Comparison of ENCODE assay signal across 8 cellular contexts in genomic region chr14:56118611-56119181, GRCh38. TPM values are rescaled to one million over a fixed set of nuclear protein-coding genes. Genes with fewer than 3 reads are reported as not detected.
DNase-seq lines count a peak whose midpoint lies in the region; ATAC-seq, FAIRE-seq and TF ChIP-seq lines count a peak whose summit lies in the region.

No MANE protein-coding gene starts in this region.

- TF ChIP-seq CTCF in Calu3 (IDR thresholded peaks at IDR 0.05; ENCODE audit: unreplicated experiment) (no peak), OCI-LY1 (IDR thresholded peaks at IDR 0.05; ENCODE audit: low read length) (no peak), astrocyte of the spinal cord (IDR thresholded peaks at IDR 0.05; ENCODE audit: low read depth, low read length) (no peak)

- H4K20me1 ChIP-seq in OCI-LY1 (ENCODE audit: insufficient read depth, low read length): no peaks in the 10 kb centered on the region

- intact Hi-C loops in Calu3 (cut with micrococcal nuclease; ENCODE audit: unreplicated experiment): loop anchor here (2.0 to 10.0 kb wide), 3 partner anchors 142 to 411 kb away; no protein-coding TSS in a partner anchor

- peak overlapping the region; percentile 96 for H3K4me3 Mint-ChIP-seq in Calu3 (ENCODE audit: low read depth, unreplicated experiment)

- no peaks in the 10 kb centered on the region for H3K27me3 ChIP-seq in OCI-LY1 (ENCODE audit: insufficient read depth, low read length)
- H3K27me3 ChIP-seq in iPS-20b (ENCODE audit: insufficient read depth, low read length): peaks cover 24% of the 10 kb centered on the region
- no peaks in the 10 kb centered on the region for H3K27me3 ChIP-seq in small intestine (ENCODE audit: control insufficient read depth in 2 of 2, insufficient read depth in 2 of 2, low read length in 2 of 2)

- peak overlapping the region; percentile 72 for H3K4me3 ChIP-seq in OCI-LY1 (ENCODE audit: low read depth, low read length, poor library complexity, severe bottlenecking)
- H3K4me3 ChIP-seq in astrocyte of the spinal cord (ENCODE audit: low read depth, low read length): peak overlapping the region; percentile 55
- peak overlapping the region; percentile 82; the same call in 1 of the 2 replicates for H3K4me3 ChIP-seq in iPS-20b (ENCODE audit: low read length)
- H3K4me3 ChIP-seq in small intestine (ENCODE audit: low read depth in 1 of 2, low read length in 2 of 2): peak overlapping the region; percentile 87 to 94

- in situ Hi-C loops in astrocyte of the spinal cord (cut with HindIII; ENCODE audit: low sequenced_read_pairs): no loop called here

- DNase-seq in Calu3 (peak; percentile 15), astrocyte of the spinal cord (ENCODE audit: low read depth, low spot score) (no peak), small intestine (no peak), NCI-H1436 (lab: John Stamatoyannopoulos, UW) (no peak)

- peak overlapping the region; percentile 60 for H3K9ac ChIP-seq in OCI-LY1 (ENCODE audit: low read length)
- H3K9ac ChIP-seq in iPS-20b (ENCODE audit: low read depth, low read length): peak overlapping the region; percentile 63; the same call in 1 of the 2 replicates

- H3K36me3 ChIP-seq in OCI-LY1 (ENCODE audit: insufficient read depth, low read length): no peaks in the 10 kb centered on the region
- no peaks in the 10 kb centered on the region for H3K36me3 ChIP-seq in iPS-20b (ENCODE audit: insufficient read depth, low read depth, low read length)
- no peaks in the 10 kb centered on the region for H3K36me3 ChIP-seq in small intestine (ENCODE audit: control insufficient read depth in 2 of 2, insufficient read depth in 2 of 2, low read length in 2 of 2)

- H3K27me3 Mint-ChIP-seq in Calu3 (ENCODE audit: unreplicated experiment): no peaks in the 10 kb centered on the region

- H3K36me3 Mint-ChIP-seq in Calu3 (ENCODE audit: insufficient read depth, unreplicated experiment): peaks cover 26% of the 10 kb centered on the region

- CTCF ChIA-PET in Calu3 (lab: Charles Lee): no interaction called here

- H3K9me3 Mint-ChIP-seq in Calu3 (ENCODE audit: low read depth, unreplicated experiment): no peaks in the 10 kb centered on the region

- H3K9me3 ChIP-seq in OCI-LY1 (ENCODE audit: low read length) (no peaks in the 10 kb centered on the region), iPS-20b (ENCODE audit: insufficient read depth, low read depth, low read length) (no peaks in the 10 kb centered on the region), small intestine (ENCODE audit: control insufficient read depth, low read depth) (no peaks in the 10 kb centered on the region)

- no peak overlapping the region for H3K27ac Mint-ChIP-seq in Calu3 (ENCODE audit: unreplicated experiment)

- no peaks in the 10 kb centered on the region for H3K79me2 ChIP-seq in OCI-LY1 (ENCODE audit: insufficient read depth, low read length)

- no peaks in the 10 kb centered on the region for H3K9me2 ChIP-seq in OCI-LY1 (ENCODE audit: low read depth, low read length)

- 0 to 1% (median 0%) methylated on average over 45 to 87 of the region's 87 CpGs for WGBS in small intestine, 3 donors

- H3K4me2 ChIP-seq in OCI-LY1 (ENCODE audit: low read length): peak overlapping the region; percentile 76

- H3F3A ChIP-seq in OCI-LY1 (ENCODE audit: insufficient read depth, low read length): 0 out of 2 replicates have a peak, but pooled peaks cover 3% of the 10 kb centered on the region

- no peak overlapping the region for H2AFZ ChIP-seq in OCI-LY1 (ENCODE audit: low read length)

- peaks cover 42% of the 10 kb centered on the region for H3K4me1 Mint-ChIP-seq in Calu3 (ENCODE audit: low read depth, unreplicated experiment)

- ATAC-seq in GM21619 (IDR thresholded peaks at IDR 0.05; ENCODE audit: unreplicated experiment) (peak; percentile 22), GM21717 (IDR thresholded peaks at IDR 0.05; ENCODE audit: unreplicated experiment) (no peak)

- no peak for FAIRE-seq in small intestine (lab: Jason Lieb, UNC)

- H3K4me1 ChIP-seq in OCI-LY1 (ENCODE audit: insufficient read depth, low read length, severe bottlenecking) (peaks cover 20% of the 10 kb centered on the region), iPS-20b (ENCODE audit: insufficient read depth, low read length) (peaks cover 13% of the 10 kb centered on the region; the same call in 1 of the 2 replicates), small intestine (ENCODE audit: control insufficient read depth in 2 of 2, insufficient read depth in 1 of 2, low read depth in 1 of 2, low read length in 1 of 2) (no peaks in the 10 kb centered on the region)

- no TSS peak for BruUV-seq in Calu3 (replicated peaks; lab: Mats Ljungman, UMichigan)

- no peak overlapping the region for H3K27ac ChIP-seq in OCI-LY1 (ENCODE audit: low read depth, low read length, poor library complexity, severe bottlenecking)
- no peak overlapping the region for H3K27ac ChIP-seq in iPS-20b (ENCODE audit: low read length)
- peak overlapping the region; percentile 83 to 93 for H3K27ac ChIP-seq in small intestine (ENCODE audit: low read depth in 1 of 2, low read length in 1 of 2)

RNA-seq across cellular contexts. Expression of gene PELI2, which starts 0.5 kb away (rescaled TPM):
- 14.7 and 19.5 TPM in 2 replicates for total RNA-seq in Calu3 (2022)
- polyA plus RNA-seq in small intestine: 1 to 10 TPM; 4.4 to 9.7 (median 8.1) TPM

Comparison
In these comparisons a context has a peak if more than half of its experiments do, and no peak if none do; other contexts are left out.
1. H3K27ac ChIP-seq: peak in small intestine (2 of 2); none in OCI-LY1 (single experiment) and iPS-20b (single experiment).
2. Peak in every context shown above with its lines, with median percentiles within 50 percentile points of each other: H3K4me3 ChIP-seq.